Comparison of ENCODE assay signal across 12 cellular contexts in genomic region chr3:149384911-149385321, GRCh38. TPM values are rescaled to one million over a fixed set of nuclear protein-coding genes. Genes with fewer than 3 reads are reported as not detected.
DNase-seq lines count a peak whose midpoint lies in the region; ATAC-seq and TF ChIP-seq lines count a peak whose summit lies in the region.
"Had no signal": no experiment of that assay in that cellular context is flagged by ENCODE, and none has a peak within 500 bp of the region (broad histone marks: within the 10 kb centered on the region; RNA-seq: fewer than 3 reads in every experiment).

No MANE protein-coding gene starts in this region.

- H3K9me2 ChIP-seq in PC-3 (replicated peaks; ENCODE audit: low read length), result no peaks in the 10 kb centered on the region

- H2AFZ ChIP-seq in PC-3 (ENCODE audit: low read length), result no peak overlapping the region

- DNase-seq in PC-3 (peak; percentile 47), non-pigmented ciliary epithelial cell (ENCODE audit: low read depth) (peak; percentile 79), NCI-H82 (lab: John Stamatoyannopoulos, UW) (no peak), NCI-H1105 (lab: John Stamatoyannopoulos, UW) (no peak), medulla oblongata (ENCODE audit: extremely low spot score) (no peak)
- DNase-seq: CD8-positive, alpha-beta memory T cell; KG1; NCI-H748 treated with DMSO at 0.1 percent for 48 hours; T-helper 17 cell had no signal

- H4K20me1 ChIP-seq in PC-3 (ENCODE audit: low read length), result no peaks in the 10 kb centered on the region

- H3K9me3 ChIP-seq in PC-3 (ENCODE audit: low read length), result no peaks in the 10 kb centered on the region
- no peaks in the 10 kb centered on the region for H3K9me3 ChIP-seq in esophagus (ENCODE audit: control insufficient read depth in 2 of 2, insufficient read depth in 1 of 2, low read depth in 1 of 2, low read length in 1 of 2)

- peaks cover 21% of the 10 kb centered on the region for H3F3A ChIP-seq in PC-3 (ENCODE audit: low read length, unreplicated experiment)

- BruUV-seq in PC-3 (replicated peaks; lab: Mats Ljungman, UMichigan), result no TSS peak

- H3K36me3 ChIP-seq in PC-3 (ENCODE audit: low read depth, low read length), result no peaks in the 10 kb centered on the region
- no peaks in the 10 kb centered on the region for H3K36me3 ChIP-seq in esophagus (ENCODE audit: control insufficient read depth in 2 of 2, insufficient read depth in 2 of 2, low read length in 1 of 2)

- CTCF ChIA-PET in PC-3 (lab: Charles Lee), result no interaction called here

- TF ChIP-seq CTCF in C4-2B (conservative IDR thresholded peaks at IDR 0.05) (no peak), PC-3 (conservative IDR thresholded peaks at IDR 0.05; ENCODE audit: low read depth, low read length) (no peak)

- 55 to 65% methylated on average over 6 of the region's 6 CpGs for WGBS in esophagus, 2 donors

- no peaks in the 10 kb centered on the region for H3K79me2 ChIP-seq in PC-3 (ENCODE audit: low read length)

- ATAC-seq in PC-3 (no peak), GM21423 (IDR thresholded peaks at IDR 0.05; ENCODE audit: unreplicated experiment) (no peak)
- ATAC-seq: T-helper 17 cell had no signal

- H3K9ac ChIP-seq in PC-3 (ENCODE audit: low read length), result peak overlapping the region; percentile 95

- intact Hi-C loops in PC-3 (cut with micrococcal nuclease), result loop anchor here (5.0 kb wide), 1 partner anchor 263 kb away; no protein-coding TSS in a partner anchor

- peaks cover 77% of the 10 kb centered on the region for H3K4me1 ChIP-seq in PC-3 (ENCODE audit: insufficient read depth, low read length)
- H3K4me1 ChIP-seq in esophagus (ENCODE audit: control insufficient read depth in 2 of 2, insufficient read depth in 2 of 2, low read length in 1 of 2), result peaks cover 2 to 8% of the 10 kb centered on the region in 2 donors

- H3K4me3 ChIP-seq in PC-3 (ENCODE audit: low read length) (no peak overlapping the region), esophagus (ENCODE audit: low read depth in 1 of 2, low read length in 2 of 2) (no peak overlapping the region)

- H3K4me2 ChIP-seq in PC-3 (ENCODE audit: low read length), result peak overlapping the region; percentile 75

- POLR2A ChIA-PET in PC-3 (lab: Charles Lee; ENCODE audit: unreplicated experiment), result interaction anchor here (0.6 to 0.9 kb wide), 3 partner anchors 11 to 70 kb away, joined by 3 to 9 read pairs (median 8); no protein-coding TSS in a partner anchor

- H3K27me3 ChIP-seq in PC-3 (ENCODE audit: low read length) (no peaks in the 10 kb centered on the region), esophagus (ENCODE audit: control insufficient read depth in 1 of 2, insufficient read depth in 2 of 2, low read length in 2 of 2) (no peaks in the 10 kb centered on the region)

- H3K27ac ChIP-seq in C4-2B (peak overlapping the region; percentile 38; the same call in 1 of the 2 replicates), PC-3 (ENCODE audit: low read length) (peak overlapping the region; percentile 99), esophagus (ENCODE audit: low read depth in 2 of 2, low read length in 1 of 2) (peak overlapping the region; percentile 77 to 95)

RNA-seq across cellular contexts. Expression of gene TM4SF1, which starts 7.5 kb away (rescaled TPM):
- 408 and 535 TPM in 2 replicates for total RNA-seq in PC-3 (2014; rRNA removed)
- polyA plus RNA-seq in esophagus, result 100 to 1,000 TPM; 127 to 172 TPM
- polyA plus RNA-seq: CD8-positive, alpha-beta memory T cell had no signal

RNA-seq across cellular contexts. Expression of gene TM4SF18, which starts 51.5 kb away (rescaled TPM):
- 0.06 and 0.40 TPM in 2 replicates for total RNA-seq in PC-3 (2014; rRNA removed)
- 1 to 10 TPM in 1 of 2 donors, under 1 TPM in 1; 0.53 to 1.2 TPM for polyA plus RNA-seq in esophagus
- total RNA-seq: CD8-positive, alpha-beta memory T cell; T-helper 17 cell had no signal
- polyA plus RNA-seq: CD8-positive, alpha-beta memory T cell had no signal

Comparison
In these comparisons a context has a peak if more than half of its experiments do, and no peak if none do; other contexts are left out.
1. H3K27ac ChIP-seq: peak in every context shown above with its lines; median percentile 99 in PC-3; 86 in esophagus; 38 in C4-2B.
2. DNase-seq: peak in PC-3 (single experiment) and non-pigmented ciliary epithelial cell (single experiment); none in NCI-H82 (single experiment), NCI-H1105 (single experiment) and medulla oblongata (single experiment).